In genomic region chr22:47207846-47208554, GRCh38 we compare ENCODE assay signal across 11 cellular contexts.
"Had no signal": no experiment of that assay in that cellular context is flagged by ENCODE, and none has a peak within 500 bp of the region (broad histone marks: within the 10 kb centered on the region; RNA-seq: fewer than 3 reads in every experiment).

No MANE protein-coding gene starts in this region.

- ATAC-seq: gastroesophageal sphincter, upper lobe of right lung had no signal

- H3K27me3 Mint-ChIP-seq: activated CD4-positive, alpha-beta T cell treated with anti-CD3 and anti-CD28 coated beads, Interleukin-2, amount 10 ng/mL, durations not matched to agents 24 days and 14 days; activated naive CD4-positive, alpha-beta T cell treated with anti-CD3 and anti-CD28 coated beads, Interleukin-2, amount 10 ng/mL, durations not matched to agents 7 days and 5 days; progenitor cell of endocrine pancreas had no signal

- H3K4me3 Mint-ChIP-seq: activated CD4-positive, alpha-beta T cell treated with anti-CD3 and anti-CD28 coated beads, Interleukin-2, amount 10 ng/mL, durations not matched to agents 24 days and 14 days; activated naive CD4-positive, alpha-beta T cell treated with anti-CD3 and anti-CD28 coated beads, Interleukin-2, amount 10 ng/mL, durations not matched to agents 7 days and 5 days had no signal

- H3K36me3 Mint-ChIP-seq: activated naive CD4-positive, alpha-beta T cell treated with anti-CD3 and anti-CD28 coated beads, Interleukin-2, amount 10 ng/mL, durations not matched to agents 7 days and 5 days had no signal

- H3K27ac Mint-ChIP-seq: activated CD4-positive, alpha-beta T cell treated with anti-CD3 and anti-CD28 coated beads, Interleukin-2, amount 10 ng/mL, durations not matched to agents 24 days and 14 days; activated naive CD4-positive, alpha-beta T cell treated with anti-CD3 and anti-CD28 coated beads, Interleukin-2, amount 10 ng/mL, durations not matched to agents 7 days and 5 days; progenitor cell of endocrine pancreas had no signal

- DNase-seq: activated CD4-positive, alpha-beta T cell treated with anti-CD3 and anti-CD28 coated beads, Interleukin-2, amount 10 ng/mL, durations not matched to agents 24 days and 14 days; activated naive CD4-positive, alpha-beta T cell treated with anti-CD3 and anti-CD28 coated beads, Interleukin-2, amount 10 ng/mL, durations not matched to agents 7 days and 5 days; cortex of kidney; effector memory CD4-positive, alpha-beta T cell; right cardiac atrium; stimulated activated CD4-positive, alpha-beta T cell treated with anti-CD3 and anti-CD28 coated beads, Interleukin-1b, Interleukin-23, amount 100 ng/mL, for 48 hours; stimulated activated naive CD4-positive, alpha-beta T cell; T-helper 9 cell; upper lobe of right lung had no signal

- H3K4me1 Mint-ChIP-seq: activated CD4-positive, alpha-beta T cell treated with anti-CD3 and anti-CD28 coated beads, Interleukin-2, amount 10 ng/mL, durations not matched to agents 24 days and 14 days; activated naive CD4-positive, alpha-beta T cell treated with anti-CD3 and anti-CD28 coated beads, Interleukin-2, amount 10 ng/mL, durations not matched to agents 7 days and 5 days had no signal
